1 cellular context compared by ENCODE assay signal in genomic region chr2:27664245-27664574, GRCh38.
A peak's percentile ranks its signal among the peaks of the same experiment; 100 is the strongest.
TF ChIP-seq lines count a peak whose summit lies in the region.

No MANE protein-coding gene starts in this region.

TF ChIP-seq in HepG2, 621 proteins besides CTCF, POLR2A, EP300 and RAD21:
- TF ChIP-seq ZBTB39 (CRISPR knock-in tag; IDR thresholded peaks at IDR 0.05) = no peak
- peak; percentile 12; the same call in 1 of the 2 replicates for TF ChIP-seq MEIS2 (CRISPR knock-in tag; IDR thresholded peaks at IDR 0.05)
- TF ChIP-seq REST (IDR thresholded peaks at IDR 0.05; ENCODE audit: borderline replicate concordance in 1 of 2, low read depth in 1 of 2, low read length in 2 of 2) = no peak
- no peak for TF ChIP-seq MLLT10 (CRISPR knock-in tag; IDR thresholded peaks at IDR 0.05)
- TF ChIP-seq KDM5A (IDR thresholded peaks at IDR 0.05; ENCODE audit: borderline replicate concordance, low read length) = peak; percentile 86
- TF ChIP-seq ZC3H13 (CRISPR knock-in tag; IDR thresholded peaks at IDR 0.05) = 0 out of 2 replicates have a peak, but pooled peaks have one; percentile 43
- peak; percentile 7; the same call in 1 of the 2 replicates for TF ChIP-seq TBX2 (CRISPR knock-in tag; IDR thresholded peaks at IDR 0.05; ENCODE audit: borderline replicate concordance)
- TF ChIP-seq NFE2L1 (CRISPR knock-in tag; IDR thresholded peaks at IDR 0.05; ENCODE audit: borderline replicate concordance) = peak; percentile 60; the same call in 1 of the 2 replicates
- peak; percentile 75; the same call in 1 of the 2 replicates for TF ChIP-seq ZNF619 (CRISPR knock-in tag; IDR thresholded peaks at IDR 0.05)
- peak; percentile 23 for TF ChIP-seq AGO2 (optimal IDR thresholded peaks at IDR 0.05; ENCODE audit: low read depth, low read length)
- no peak for TF ChIP-seq HDAC6 (IDR thresholded peaks at IDR 0.05; ENCODE audit: low read depth, low read length)
- TF ChIP-seq SMAD9 (CRISPR knock-in tag; IDR thresholded peaks at IDR 0.05) = 0 out of 2 replicates have a peak, but pooled peaks have one; percentile 33
- no peak for TF ChIP-seq ZNF703 (CRISPR knock-in tag; IDR thresholded peaks at IDR 0.05; ENCODE audit: borderline replicate concordance)
